ENCODE assay signal across 2 cellular contexts in the genomic region with DNA sequence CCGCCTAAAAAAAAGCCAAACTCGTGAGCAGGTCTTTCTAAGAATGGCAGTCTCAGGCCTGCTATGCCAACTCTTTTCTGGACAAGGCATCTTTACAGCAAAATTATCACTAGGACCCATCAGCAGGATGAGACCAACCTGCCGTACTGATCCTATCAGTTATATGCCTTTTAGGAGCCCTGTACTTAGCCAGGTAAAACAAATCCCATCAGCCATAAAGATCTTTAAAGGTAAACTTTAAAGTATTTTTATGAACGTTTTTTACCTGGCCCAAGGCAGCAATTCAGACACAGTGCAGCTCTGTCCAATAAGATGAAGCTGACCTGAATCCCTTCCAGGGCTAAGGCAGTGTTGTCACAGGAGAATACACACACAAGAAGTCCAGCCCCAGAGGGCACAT.
TF ChIP-seq lines count a peak whose summit lies in the region.

No MANE protein-coding gene starts in this region.

TF ChIP-seq in H1, 55 proteins besides CTCF, POLR2A, EP300 and RAD21:
- TF ChIP-seq TCF12 (IDR thresholded peaks at IDR 0.05; ENCODE audit: low read depth, low read length) (no peak), MAFK (IDR thresholded peaks at IDR 0.05; ENCODE audit: low read depth, low read length) (no peak), CHD2 (IDR thresholded peaks at IDR 0.05; ENCODE audit: low read length) (no peak)
- TF ChIP-seq, protein P1, sequence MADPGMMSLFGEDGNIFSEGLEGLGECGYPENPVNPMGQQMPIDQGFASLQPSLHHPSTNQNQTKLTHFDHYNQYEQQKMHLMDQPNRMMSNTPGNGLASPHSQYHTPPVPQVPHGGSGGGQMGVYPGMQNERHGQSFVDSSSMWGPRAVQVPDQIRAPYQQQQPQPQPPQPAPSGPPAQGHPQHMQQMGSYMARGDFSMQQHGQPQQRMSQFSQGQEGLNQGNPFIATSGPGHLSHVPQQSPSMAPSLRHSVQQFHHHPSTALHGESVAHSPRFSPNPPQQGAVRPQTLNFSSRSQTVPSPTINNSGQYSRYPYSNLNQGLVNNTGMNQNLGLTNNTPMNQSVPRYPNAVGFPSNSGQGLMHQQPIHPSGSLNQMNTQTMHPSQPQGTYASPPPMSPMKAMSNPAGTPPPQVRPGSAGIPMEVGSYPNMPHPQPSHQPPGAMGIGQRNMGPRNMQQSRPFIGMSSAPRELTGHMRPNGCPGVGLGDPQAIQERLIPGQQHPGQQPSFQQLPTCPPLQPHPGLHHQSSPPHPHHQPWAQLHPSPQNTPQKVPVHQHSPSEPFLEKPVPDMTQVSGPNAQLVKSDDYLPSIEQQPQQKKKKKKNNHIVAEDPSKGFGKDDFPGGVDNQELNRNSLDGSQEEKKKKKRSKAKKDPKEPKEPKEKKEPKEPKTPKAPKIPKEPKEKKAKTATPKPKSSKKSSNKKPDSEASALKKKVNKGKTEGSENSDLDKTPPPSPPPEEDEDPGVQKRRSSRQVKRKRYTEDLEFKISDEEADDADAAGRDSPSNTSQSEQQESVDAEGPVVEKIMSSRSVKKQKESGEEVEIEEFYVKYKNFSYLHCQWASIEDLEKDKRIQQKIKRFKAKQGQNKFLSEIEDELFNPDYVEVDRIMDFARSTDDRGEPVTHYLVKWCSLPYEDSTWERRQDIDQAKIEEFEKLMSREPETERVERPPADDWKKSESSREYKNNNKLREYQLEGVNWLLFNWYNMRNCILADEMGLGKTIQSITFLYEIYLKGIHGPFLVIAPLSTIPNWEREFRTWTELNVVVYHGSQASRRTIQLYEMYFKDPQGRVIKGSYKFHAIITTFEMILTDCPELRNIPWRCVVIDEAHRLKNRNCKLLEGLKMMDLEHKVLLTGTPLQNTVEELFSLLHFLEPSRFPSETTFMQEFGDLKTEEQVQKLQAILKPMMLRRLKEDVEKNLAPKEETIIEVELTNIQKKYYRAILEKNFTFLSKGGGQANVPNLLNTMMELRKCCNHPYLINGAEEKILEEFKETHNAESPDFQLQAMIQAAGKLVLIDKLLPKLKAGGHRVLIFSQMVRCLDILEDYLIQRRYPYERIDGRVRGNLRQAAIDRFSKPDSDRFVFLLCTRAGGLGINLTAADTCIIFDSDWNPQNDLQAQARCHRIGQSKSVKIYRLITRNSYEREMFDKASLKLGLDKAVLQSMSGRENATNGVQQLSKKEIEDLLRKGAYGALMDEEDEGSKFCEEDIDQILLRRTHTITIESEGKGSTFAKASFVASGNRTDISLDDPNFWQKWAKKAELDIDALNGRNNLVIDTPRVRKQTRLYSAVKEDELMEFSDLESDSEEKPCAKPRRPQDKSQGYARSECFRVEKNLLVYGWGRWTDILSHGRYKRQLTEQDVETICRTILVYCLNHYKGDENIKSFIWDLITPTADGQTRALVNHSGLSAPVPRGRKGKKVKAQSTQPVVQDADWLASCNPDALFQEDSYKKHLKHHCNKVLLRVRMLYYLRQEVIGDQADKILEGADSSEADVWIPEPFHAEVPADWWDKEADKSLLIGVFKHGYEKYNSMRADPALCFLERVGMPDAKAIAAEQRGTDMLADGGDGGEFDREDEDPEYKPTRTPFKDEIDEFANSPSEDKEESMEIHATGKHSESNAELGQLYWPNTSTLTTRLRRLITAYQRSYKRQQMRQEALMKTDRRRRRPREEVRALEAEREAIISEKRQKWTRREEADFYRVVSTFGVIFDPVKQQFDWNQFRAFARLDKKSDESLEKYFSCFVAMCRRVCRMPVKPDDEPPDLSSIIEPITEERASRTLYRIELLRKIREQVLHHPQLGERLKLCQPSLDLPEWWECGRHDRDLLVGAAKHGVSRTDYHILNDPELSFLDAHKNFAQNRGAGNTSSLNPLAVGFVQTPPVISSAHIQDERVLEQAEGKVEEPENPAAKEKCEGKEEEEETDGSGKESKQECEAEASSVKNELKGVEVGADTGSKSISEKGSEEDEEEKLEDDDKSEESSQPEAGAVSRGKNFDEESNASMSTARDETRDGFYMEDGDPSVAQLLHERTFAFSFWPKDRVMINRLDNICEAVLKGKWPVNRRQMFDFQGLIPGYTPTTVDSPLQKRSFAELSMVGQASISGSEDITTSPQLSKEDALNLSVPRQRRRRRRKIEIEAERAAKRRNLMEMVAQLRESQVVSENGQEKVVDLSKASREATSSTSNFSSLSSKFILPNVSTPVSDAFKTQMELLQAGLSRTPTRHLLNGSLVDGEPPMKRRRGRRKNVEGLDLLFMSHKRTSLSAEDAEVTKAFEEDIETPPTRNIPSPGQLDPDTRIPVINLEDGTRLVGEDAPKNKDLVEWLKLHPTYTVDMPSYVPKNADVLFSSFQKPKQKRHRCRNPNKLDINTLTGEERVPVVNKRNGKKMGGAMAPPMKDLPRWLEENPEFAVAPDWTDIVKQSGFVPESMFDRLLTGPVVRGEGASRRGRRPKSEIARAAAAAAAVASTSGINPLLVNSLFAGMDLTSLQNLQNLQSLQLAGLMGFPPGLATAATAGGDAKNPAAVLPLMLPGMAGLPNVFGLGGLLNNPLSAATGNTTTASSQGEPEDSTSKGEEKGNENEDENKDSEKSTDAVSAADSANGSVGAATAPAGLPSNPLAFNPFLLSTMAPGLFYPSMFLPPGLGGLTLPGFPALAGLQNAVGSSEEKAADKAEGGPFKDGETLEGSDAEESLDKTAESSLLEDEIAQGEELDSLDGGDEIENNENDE (IDR thresholded peaks at IDR 0.05; ENCODE audit: insufficient replicate concordance, low read length) = no peak

TF ChIP-seq in neural cell, 6 proteins besides CTCF, POLR2A, EP300 and RAD21:
- no peak for TF ChIP-seq TAF1 (IDR thresholded peaks at IDR 0.05; ENCODE audit: low read depth)
- no peak for TF ChIP-seq POLR2AphosphoS5 (IDR thresholded peaks at IDR 0.05)
- no peak for TF ChIP-seq SMC3 (conservative IDR thresholded peaks at IDR 0.05; ENCODE audit: poor library complexity)
